1 cellular context compared by ENCODE assay signal in genomic region chr12:109827566-109828550, GRCh38.
TF ChIP-seq lines count a peak whose summit lies in the region.

No MANE protein-coding gene starts in this region.

TF ChIP-seq in WTC11, 78 proteins besides CTCF, POLR2A, EP300 and RAD21 (continued from another document):
- TF ChIP-seq, protein P1, sequence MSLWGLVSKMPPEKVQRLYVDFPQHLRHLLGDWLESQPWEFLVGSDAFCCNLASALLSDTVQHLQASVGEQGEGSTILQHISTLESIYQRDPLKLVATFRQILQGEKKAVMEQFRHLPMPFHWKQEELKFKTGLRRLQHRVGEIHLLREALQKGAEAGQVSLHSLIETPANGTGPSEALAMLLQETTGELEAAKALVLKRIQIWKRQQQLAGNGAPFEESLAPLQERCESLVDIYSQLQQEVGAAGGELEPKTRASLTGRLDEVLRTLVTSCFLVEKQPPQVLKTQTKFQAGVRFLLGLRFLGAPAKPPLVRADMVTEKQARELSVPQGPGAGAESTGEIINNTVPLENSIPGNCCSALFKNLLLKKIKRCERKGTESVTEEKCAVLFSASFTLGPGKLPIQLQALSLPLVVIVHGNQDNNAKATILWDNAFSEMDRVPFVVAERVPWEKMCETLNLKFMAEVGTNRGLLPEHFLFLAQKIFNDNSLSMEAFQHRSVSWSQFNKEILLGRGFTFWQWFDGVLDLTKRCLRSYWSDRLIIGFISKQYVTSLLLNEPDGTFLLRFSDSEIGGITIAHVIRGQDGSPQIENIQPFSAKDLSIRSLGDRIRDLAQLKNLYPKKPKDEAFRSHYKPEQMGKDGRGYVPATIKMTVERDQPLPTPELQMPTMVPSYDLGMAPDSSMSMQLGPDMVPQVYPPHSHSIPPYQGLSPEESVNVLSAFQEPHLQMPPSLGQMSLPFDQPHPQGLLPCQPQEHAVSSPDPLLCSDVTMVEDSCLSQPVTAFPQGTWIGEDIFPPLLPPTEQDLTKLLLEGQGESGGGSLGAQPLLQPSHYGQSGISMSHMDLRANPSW (CRISPR knock-in tag; conservative IDR thresholded peaks at IDR 0.05; ENCODE audit: low read depth) = no peak
- no peak for TF ChIP-seq USF2 (CRISPR knock-in tag; IDR thresholded peaks at IDR 0.05)
